9 cellular contexts compared by ENCODE assay signal in the genomic region with DNA sequence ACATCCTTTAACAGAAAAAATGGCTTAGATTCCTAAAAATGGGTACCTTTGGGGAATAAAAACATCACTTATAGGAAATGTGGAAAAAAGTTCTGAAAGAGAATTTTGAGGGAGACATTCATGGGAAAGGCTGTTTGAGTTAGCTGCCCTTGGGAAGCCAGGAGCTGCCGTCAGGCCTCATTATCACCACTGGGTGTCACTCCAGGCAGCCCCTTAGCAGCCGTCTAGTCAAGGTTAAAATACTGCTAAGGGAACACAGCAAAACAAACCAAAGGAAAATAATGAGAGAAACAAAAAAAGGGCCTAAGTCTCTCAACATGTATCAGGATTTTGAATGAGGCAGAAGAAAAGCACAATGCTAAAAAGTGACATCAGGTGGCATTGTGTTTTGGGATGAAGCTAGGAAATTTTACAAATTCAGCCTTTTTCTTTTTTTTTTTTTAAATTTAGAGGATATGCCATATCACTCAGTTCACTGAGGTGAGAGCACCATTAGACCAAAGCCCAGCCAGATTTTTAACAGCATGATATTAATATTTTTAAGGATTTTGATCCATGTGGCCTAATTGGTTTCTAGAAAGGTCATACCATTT.
DNase-seq lines count a peak whose midpoint lies in the region; ATAC-seq and TF ChIP-seq lines count a peak whose summit lies in the region.
"Had no signal": no experiment of that assay in that cellular context is flagged by ENCODE, and none has a peak within 500 bp of the region (broad histone marks: within the 10 kb centered on the region; RNA-seq: fewer than 3 reads in every experiment).

No MANE protein-coding gene starts in this region.

- H3K27me3 Mint-ChIP-seq in activated T-helper 17 cell treated with anti-CD3 and anti-CD28 coated beads, Interleukin-2, amount 50 U/mL, for 72 hours, result peaks cover 14% of the 10 kb centered on the region

- no peaks in the 10 kb centered on the region for H3K27me3 ChIP-seq in gastrocnemius medialis

- H3K36me3 Mint-ChIP-seq in activated T-helper 17 cell treated with anti-CD3 and anti-CD28 coated beads, Interleukin-2, amount 50 U/mL, for 72 hours (ENCODE audit: low read depth), result no peaks in the 10 kb centered on the region

- peak in 1 of 5 experiments; percentile 32 for TF ChIP-seq CTCF in gastrocnemius medialis (IDR thresholded peaks at IDR 0.05 in 4 of 5, conservative IDR thresholded peaks at IDR 0.05 in 1 of 5)

- ATAC-seq in activated T-helper 17 cell treated with anti-CD3 and anti-CD28 coated beads, Interleukin-2, amount 50 U/mL, for 72 hours (replicated peaks), result no peak
- ATAC-seq in gastrocnemius medialis, result no peak
- ATAC-seq: activated T-cell treated with anti-CD3 and anti-CD28 coated beads, Interleukin-2, amount 50 U/mL, for 72 hours had no signal

- intact Hi-C loops in gastrocnemius medialis (cut with DNase I; ENCODE audit: low total_unique reads), result no loop called here

- no peak overlapping the region for H3K4me3 Mint-ChIP-seq in activated T-helper 17 cell treated with anti-CD3 and anti-CD28 coated beads, Interleukin-2, amount 50 U/mL, for 72 hours
- H3K4me3 Mint-ChIP-seq: activated T-cell treated with anti-CD3 and anti-CD28 coated beads, Interleukin-2, amount 50 U/mL, for 72 hours had no signal

- no peak overlapping the region for H3K27ac ChIP-seq in gastrocnemius medialis

- H3K27ac Mint-ChIP-seq in activated T-helper 17 cell treated with anti-CD3 and anti-CD28 coated beads, Interleukin-2, amount 50 U/mL, for 72 hours, result no peak overlapping the region
- H3K27ac Mint-ChIP-seq: activated T-cell treated with anti-CD3 and anti-CD28 coated beads, Interleukin-2, amount 50 U/mL, for 72 hours had no signal

- H3K4me3 ChIP-seq in gastrocnemius medialis, result no peak overlapping the region

- no peaks in the 10 kb centered on the region for H3K9me3 Mint-ChIP-seq in activated T-helper 17 cell treated with anti-CD3 and anti-CD28 coated beads, Interleukin-2, amount 50 U/mL, for 72 hours
- H3K9me3 Mint-ChIP-seq: activated T-cell treated with anti-CD3 and anti-CD28 coated beads, Interleukin-2, amount 50 U/mL, for 72 hours had no signal

- no peaks in the 10 kb centered on the region for H3K36me3 ChIP-seq in gastrocnemius medialis

- no peak for TF ChIP-seq POLR2A in gastrocnemius medialis (IDR thresholded peaks at IDR 0.05)

- H3K4me1 ChIP-seq in gastrocnemius medialis, result no peaks in the 10 kb centered on the region

- no peaks in the 10 kb centered on the region for H3K4me1 Mint-ChIP-seq in activated T-helper 17 cell treated with anti-CD3 and anti-CD28 coated beads, Interleukin-2, amount 50 U/mL, for 72 hours

- DNase-seq in DMS 273 (lab: John Stamatoyannopoulos, UW; ENCODE audit: unreplicated experiment) (peak; percentile 63), DMS 273 treated with DMSO at 0.1 percent for 48 hours (lab: John Stamatoyannopoulos, UW) (no peak), HT-29 (ENCODE audit: low spot score) (peak; percentile 70), SKM-1 (lab: John Stamatoyannopoulos, UW; ENCODE audit: unreplicated experiment) (peak; percentile 7), germinal center (ENCODE audit: low spot score) (peak; percentile 9), renal cortical epithelial cell (ENCODE audit: low read depth) (peak; percentile 52), gastrocnemius medialis (no peak)

- in situ Hi-C loops in gastrocnemius medialis (cut with MboI; ENCODE audit: low sequenced_read_pairs in 4 of 4), result no loop called here

- H3K9me3 ChIP-seq in gastrocnemius medialis, result no peaks in the 10 kb centered on the region

Comparison
In these comparisons a context has a peak if more than half of its experiments do, and no peak if none do; other contexts are left out.
1. DNase-seq: peak in DMS 273 (single experiment), HT-29 (single experiment), SKM-1 (single experiment), germinal center (single experiment) and renal cortical epithelial cell (single experiment); none in DMS 273 treated with DMSO at 0.1 percent for 48 hours (single experiment) and gastrocnemius medialis (0 of 2).